Comparison of ENCODE assay signal across 21 cellular contexts in the genomic region with DNA sequence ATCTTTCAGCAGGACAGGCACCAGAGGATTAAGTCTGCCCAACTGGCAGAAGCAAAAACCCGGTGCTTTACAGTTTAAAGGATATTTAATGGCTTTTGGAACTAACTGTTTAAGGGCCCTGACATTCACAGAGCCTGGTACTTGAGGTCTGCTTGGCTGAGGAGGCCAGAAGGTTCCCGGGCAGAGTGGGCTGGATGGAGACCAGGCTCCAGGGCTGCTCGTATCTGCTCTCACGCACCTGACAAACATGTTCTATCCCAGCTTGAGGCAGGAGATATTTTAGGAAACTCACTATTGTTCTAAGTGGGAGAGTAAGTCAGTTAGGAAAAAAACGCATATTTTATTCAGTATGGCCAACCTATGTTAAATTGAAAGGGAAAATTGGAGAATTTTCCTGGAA.
"Had no signal": no experiment of that assay in that cellular context is flagged by ENCODE, and none has a peak within 500 bp of the region (broad histone marks: within the 10 kb centered on the region; RNA-seq: fewer than 3 reads in every experiment).

No MANE protein-coding gene starts in this region.

- H3K4me1 ChIP-seq: SJCRH30 had no signal

- ATAC-seq: SK-N-SH treated with all-trans-retinoic acid at 6 μM for 48 hours had no signal

- H3K9me3 ChIP-seq: SJCRH30 had no signal

- H3K4me3 ChIP-seq: K562, SJCRH30 had no signal

- H3K27ac ChIP-seq: KMS-11, SJCRH30 had no signal

- DNase-seq: Kasumi-1, MM.1S, NCI-H1092 treated with DMSO at 0.1 percent for 48 hours, NCI-H1436, NCI-H187, NCI-H2029, NCI-H2081 treated with DMSO at 0.1 percent for 48 hours, NCI-H2171, NCI-H226, NCI-H446, NCI-H510A, NCI-H524 treated with DMSO at 0.1 percent for 48 hours, NCI-H69, NCI-H774, RPMI8226, SHP77 treated with DMSO at 0.1 percent for 48 hours, SJCRH30 had no signal

- H3K27me3 ChIP-seq: SJCRH30 had no signal

- FAIRE-seq: K562, RCC 7860 had no signal

- H3K36me3 ChIP-seq: SJCRH30 had no signal
